Comparison of ENCODE assay signal across 2 cellular contexts in the genomic region with DNA sequence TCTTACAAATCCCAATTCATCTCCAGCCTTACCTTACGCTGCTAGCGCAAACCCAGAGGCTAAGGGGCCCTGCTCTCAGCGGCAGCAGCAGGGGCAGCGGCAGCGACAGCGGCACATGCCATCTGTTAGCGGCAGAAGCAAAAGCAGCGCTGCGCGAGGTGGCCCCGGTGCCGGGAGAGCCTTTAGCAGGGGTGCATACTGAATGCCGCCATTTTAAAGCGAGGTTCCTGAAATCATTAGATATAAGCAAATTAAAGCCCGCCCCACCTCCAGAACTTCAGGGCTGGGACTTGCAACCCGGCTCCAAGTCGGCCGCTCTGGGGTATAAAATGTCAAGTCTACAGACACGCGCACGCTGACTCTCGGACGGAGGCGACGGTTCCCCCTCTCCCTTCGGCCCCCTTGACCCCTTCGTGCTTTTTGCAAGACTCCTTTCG.
TF ChIP-seq lines count a peak whose summit lies in the region.

MBNL3 (minus strand) TSS at position 220 of the 437 bp plus-strand sequence. CDS start 49,427 bp downstream, outside the sequence.

TF ChIP-seq in GM23338, 12 proteins besides CTCF, POLR2A, EP300 and RAD21 (continued from another document and continues in another):
- TF ChIP-seq, protein P1, sequence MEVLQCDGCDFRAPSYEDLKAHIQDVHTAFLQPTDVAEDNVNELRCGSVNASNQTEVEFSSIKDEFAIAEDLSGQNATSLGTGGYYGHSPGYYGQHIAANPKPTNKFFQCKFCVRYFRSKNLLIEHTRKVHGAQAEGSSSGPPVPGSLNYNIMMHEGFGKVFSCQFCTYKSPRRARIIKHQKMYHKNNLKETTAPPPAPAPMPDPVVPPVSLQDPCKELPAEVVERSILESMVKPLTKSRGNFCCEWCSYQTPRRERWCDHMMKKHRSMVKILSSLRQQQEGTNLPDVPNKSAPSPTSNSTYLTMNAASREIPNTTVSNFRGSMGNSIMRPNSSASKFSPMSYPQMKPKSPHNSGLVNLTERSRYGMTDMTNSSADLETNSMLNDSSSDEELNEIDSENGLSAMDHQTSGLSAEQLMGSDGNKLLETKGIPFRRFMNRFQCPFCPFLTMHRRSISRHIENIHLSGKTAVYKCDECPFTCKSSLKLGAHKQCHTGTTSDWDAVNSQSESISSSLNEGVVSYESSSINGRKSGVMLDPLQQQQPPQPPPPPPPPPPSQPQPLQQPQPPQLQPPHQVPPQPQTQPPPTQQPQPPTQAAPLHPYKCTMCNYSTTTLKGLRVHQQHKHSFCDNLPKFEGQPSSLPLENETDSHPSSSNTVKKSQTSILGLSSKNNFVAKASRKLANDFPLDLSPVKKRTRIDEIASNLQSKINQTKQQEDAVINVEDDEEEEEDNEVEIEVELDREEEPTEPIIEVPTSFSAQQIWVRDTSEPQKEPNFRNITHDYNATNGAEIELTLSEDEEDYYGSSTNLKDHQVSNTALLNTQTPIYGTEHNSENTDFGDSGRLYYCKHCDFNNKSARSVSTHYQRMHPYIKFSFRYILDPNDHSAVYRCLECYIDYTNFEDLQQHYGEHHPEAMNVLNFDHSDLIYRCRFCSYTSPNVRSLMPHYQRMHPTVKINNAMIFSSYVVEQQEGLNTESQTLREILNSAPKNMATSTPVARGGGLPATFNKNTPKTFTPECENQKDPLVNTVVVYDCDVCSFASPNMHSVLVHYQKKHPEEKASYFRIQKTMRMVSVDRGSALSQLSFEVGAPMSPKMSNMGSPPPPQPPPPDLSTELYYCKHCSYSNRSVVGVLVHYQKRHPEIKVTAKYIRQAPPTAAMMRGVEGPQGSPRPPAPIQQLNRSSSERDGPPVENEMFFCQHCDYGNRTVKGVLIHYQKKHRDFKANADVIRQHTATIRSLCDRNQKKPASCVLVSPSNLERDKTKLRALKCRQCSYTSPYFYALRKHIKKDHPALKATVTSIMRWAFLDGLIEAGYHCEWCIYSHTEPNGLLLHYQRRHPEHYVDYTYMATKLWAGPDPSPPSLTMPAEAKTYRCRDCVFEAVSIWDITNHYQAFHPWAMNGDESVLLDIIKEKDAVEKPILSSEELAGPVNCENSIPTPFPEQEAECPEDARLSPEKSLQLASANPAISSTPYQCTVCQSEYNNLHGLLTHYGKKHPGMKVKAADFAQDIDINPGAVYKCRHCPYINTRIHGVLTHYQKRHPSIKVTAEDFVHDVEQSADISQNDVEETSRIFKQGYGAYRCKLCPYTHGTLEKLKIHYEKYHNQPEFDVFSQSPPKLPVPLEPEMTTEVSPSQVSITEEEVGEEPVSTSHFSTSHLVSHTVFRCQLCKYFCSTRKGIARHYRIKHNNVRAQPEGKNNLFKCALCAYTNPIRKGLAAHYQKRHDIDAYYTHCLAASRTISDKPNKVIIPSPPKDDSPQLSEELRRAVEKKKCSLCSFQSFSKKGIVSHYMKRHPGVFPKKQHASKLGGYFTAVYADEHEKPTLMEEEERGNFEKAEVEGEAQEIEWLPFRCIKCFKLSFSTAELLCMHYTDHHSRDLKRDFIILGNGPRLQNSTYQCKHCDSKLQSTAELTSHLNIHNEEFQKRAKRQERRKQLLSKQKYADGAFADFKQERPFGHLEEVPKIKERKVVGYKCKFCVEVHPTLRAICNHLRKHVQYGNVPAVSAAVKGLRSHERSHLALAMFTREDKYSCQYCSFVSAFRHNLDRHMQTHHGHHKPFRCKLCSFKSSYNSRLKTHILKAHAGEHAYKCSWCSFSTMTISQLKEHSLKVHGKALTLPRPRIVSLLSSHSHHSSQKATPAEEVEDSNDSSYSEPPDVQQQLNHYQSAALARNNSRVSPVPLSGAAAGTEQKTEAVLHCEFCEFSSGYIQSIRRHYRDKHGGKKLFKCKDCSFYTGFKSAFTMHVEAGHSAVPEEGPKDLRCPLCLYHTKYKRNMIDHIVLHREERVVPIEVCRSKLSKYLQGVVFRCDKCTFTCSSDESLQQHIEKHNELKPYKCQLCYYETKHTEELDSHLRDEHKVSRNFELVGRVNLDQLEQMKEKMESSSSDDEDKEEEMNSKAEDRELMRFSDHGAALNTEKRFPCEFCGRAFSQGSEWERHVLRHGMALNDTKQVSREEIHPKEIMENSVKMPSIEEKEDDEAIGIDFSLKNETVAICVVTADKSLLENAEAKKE (CRISPR knock-in tag; IDR thresholded peaks at IDR 0.05) = no peak
- TF ChIP-seq NANOG (IDR thresholded peaks at IDR 0.05; ENCODE audit: borderline replicate concordance) (no peak), POLR2AphosphoS5 (IDR thresholded peaks at IDR 0.05; ENCODE audit: low read depth) (no peak), STAT1 (IDR thresholded peaks at IDR 0.05; ENCODE audit: unreplicated experiment) (no peak), JUNB (IDR thresholded peaks at IDR 0.05; ENCODE audit: unreplicated experiment) (no peak), CREB1 (CRISPR knock-in tag; IDR thresholded peaks at IDR 0.05; ENCODE audit: low read depth) (no peak), EZH2phosphoT487 (IDR thresholded peaks at IDR 0.05; ENCODE audit: unreplicated experiment) (no peak)
- TF ChIP-seq, protein P2, sequence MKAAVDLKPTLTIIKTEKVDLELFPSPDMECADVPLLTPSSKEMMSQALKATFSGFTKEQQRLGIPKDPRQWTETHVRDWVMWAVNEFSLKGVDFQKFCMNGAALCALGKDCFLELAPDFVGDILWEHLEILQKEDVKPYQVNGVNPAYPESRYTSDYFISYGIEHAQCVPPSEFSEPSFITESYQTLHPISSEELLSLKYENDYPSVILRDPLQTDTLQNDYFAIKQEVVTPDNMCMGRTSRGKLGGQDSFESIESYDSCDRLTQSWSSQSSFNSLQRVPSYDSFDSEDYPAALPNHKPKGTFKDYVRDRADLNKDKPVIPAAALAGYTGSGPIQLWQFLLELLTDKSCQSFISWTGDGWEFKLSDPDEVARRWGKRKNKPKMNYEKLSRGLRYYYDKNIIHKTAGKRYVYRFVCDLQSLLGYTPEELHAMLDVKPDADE (IDR thresholded peaks at IDR 0.05) = no peak
- TF ChIP-seq, protein P3, sequence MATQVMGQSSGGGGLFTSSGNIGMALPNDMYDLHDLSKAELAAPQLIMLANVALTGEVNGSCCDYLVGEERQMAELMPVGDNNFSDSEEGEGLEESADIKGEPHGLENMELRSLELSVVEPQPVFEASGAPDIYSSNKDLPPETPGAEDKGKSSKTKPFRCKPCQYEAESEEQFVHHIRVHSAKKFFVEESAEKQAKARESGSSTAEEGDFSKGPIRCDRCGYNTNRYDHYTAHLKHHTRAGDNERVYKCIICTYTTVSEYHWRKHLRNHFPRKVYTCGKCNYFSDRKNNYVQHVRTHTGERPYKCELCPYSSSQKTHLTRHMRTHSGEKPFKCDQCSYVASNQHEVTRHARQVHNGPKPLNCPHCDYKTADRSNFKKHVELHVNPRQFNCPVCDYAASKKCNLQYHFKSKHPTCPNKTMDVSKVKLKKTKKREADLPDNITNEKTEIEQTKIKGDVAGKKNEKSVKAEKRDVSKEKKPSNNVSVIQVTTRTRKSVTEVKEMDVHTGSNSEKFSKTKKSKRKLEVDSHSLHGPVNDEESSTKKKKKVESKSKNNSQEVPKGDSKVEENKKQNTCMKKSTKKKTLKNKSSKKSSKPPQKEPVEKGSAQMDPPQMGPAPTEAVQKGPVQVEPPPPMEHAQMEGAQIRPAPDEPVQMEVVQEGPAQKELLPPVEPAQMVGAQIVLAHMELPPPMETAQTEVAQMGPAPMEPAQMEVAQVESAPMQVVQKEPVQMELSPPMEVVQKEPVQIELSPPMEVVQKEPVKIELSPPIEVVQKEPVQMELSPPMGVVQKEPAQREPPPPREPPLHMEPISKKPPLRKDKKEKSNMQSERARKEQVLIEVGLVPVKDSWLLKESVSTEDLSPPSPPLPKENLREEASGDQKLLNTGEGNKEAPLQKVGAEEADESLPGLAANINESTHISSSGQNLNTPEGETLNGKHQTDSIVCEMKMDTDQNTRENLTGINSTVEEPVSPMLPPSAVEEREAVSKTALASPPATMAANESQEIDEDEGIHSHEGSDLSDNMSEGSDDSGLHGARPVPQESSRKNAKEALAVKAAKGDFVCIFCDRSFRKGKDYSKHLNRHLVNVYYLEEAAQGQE (IDR thresholded peaks at IDR 0.05; ENCODE audit: unreplicated experiment) = no peak

TF ChIP-seq in SK-N-SH treated with all-trans-retinoic acid at 6 μM for 48 hours, 23 proteins besides CTCF, POLR2A, EP300 and RAD21 (continued from another document):
- TF ChIP-seq TSHZ2 (CRISPR knock-in tag; IDR thresholded peaks at IDR 0.05) = no peak
